In genomic region chr16:75240633-75241032, GRCh38 we compare ENCODE assay signal across 9 cellular contexts. TPM values are rescaled to one million over a fixed set of nuclear protein-coding genes. Genes with fewer than 3 reads are reported as not detected.
"Had no signal": no experiment of that assay in that cellular context is flagged by ENCODE, and none has a peak within 500 bp of the region (broad histone marks: within the 10 kb centered on the region; RNA-seq: fewer than 3 reads in every experiment).

No MANE protein-coding gene starts in this region.

RNA-seq across cellular contexts. Expression of gene BCAR1, which starts 10.8 kb away (rescaled TPM):
- total RNA-seq: natural killer cell had no signal

RNA-seq across cellular contexts. Expression of gene CTRB1, which starts 21.8 kb away (rescaled TPM):
- total RNA-seq: activated CD8-positive, alpha-beta memory T cell treated with anti-CD3 and anti-CD28 coated beads for 36 hours; activated naive CD8-positive, alpha-beta T cell treated with anti-CD3 and anti-CD28 coated beads for 36 hours; activated T-helper 1 cell treated with anti-CD3 and anti-CD28 coated beads, Interleukin-12 subunit alpha, Interleukin-12 subunit beta, Interleukin-2, Interleukin-4 antibody, amounts not matched to agents 30 ng/mL and 10 ng/mL and 1 ng/mL, durations not matched to agents 14 hours and 24 hours and 36 hours; epithelial cell of proximal tubule; frontal cortex; left lung; natural killer cell; renal cortical epithelial cell; Right ventricle myocardium superior had no signal

RNA-seq across cellular contexts. Expression of gene CTRB2, which starts 33.7 kb away (rescaled TPM):
- total RNA-seq: activated CD8-positive, alpha-beta memory T cell treated with anti-CD3 and anti-CD28 coated beads for 36 hours; activated naive CD8-positive, alpha-beta T cell treated with anti-CD3 and anti-CD28 coated beads for 36 hours; activated T-helper 1 cell treated with anti-CD3 and anti-CD28 coated beads, Interleukin-12 subunit alpha, Interleukin-12 subunit beta, Interleukin-2, Interleukin-4 antibody, amounts not matched to agents 30 ng/mL and 10 ng/mL and 1 ng/mL, durations not matched to agents 14 hours and 24 hours and 36 hours; epithelial cell of proximal tubule; frontal cortex; left lung; natural killer cell; renal cortical epithelial cell; Right ventricle myocardium superior had no signal
